In genomic region chr17:38751144-38751802, GRCh38 we compare ENCODE assay signal across 1 cellular context.
TF ChIP-seq lines count a peak whose summit lies in the region.

No MANE protein-coding gene starts in this region.

TF ChIP-seq in K562, 482 proteins besides CTCF, POLR2A, EP300 and RAD21 (continued from another document and continues in another):
- TF ChIP-seq MCM2 (IDR thresholded peaks at IDR 0.05; ENCODE audit: low read depth) (no peak), ZNF124 (CRISPR knock-in tag; IDR thresholded peaks at IDR 0.05) (no peak), E2F5 (CRISPR knock-in tag; IDR thresholded peaks at IDR 0.05) (no peak), CSDE1 (IDR thresholded peaks at IDR 0.05) (peak; percentile 38 to 80; a peak in 3 of 4 replicates), XRCC4 (IDR thresholded peaks at IDR 0.05; ENCODE audit: extremely low read depth, insufficient read depth, insufficient read length) (no peak), TEAD2 (tag; IDR thresholded peaks at IDR 0.05) (no peak), HNRNPH1 (optimal IDR thresholded peaks at IDR 0.05; ENCODE audit: low read depth, low read length) (no peak), ARID1B (IDR thresholded peaks at IDR 0.05) (peak; percentile 20; the same call in 1 of the 2 replicates), EZH2 (IDR thresholded peaks at IDR 0.05; ENCODE audit: borderline replicate concordance, low read depth, low read length) (no peak), CAMTA2 (CRISPR knock-in tag; conservative IDR thresholded peaks at IDR 0.05) (no peak), CREBBP (IDR thresholded peaks at IDR 0.05; ENCODE audit: low read depth, low read length) (no peak), ZBTB49 (CRISPR knock-in tag; IDR thresholded peaks at IDR 0.05; ENCODE audit: borderline replicate concordance) (no peak), NUFIP1 (IDR thresholded peaks at IDR 0.05; ENCODE audit: partially characterized antibody) (no peak), BACH1 (tag; IDR thresholded peaks at IDR 0.05) (no peak), GTF3C2 (IDR thresholded peaks at IDR 0.05; ENCODE audit: borderline replicate concordance, extremely low read depth, insufficient read length) (no peak), CBX1 (IDR thresholded peaks at IDR 0.05; ENCODE audit: low read depth) (no peak), HMG20A (CRISPR knock-in tag; conservative IDR thresholded peaks at IDR 0.05) (no peak), ZNF436 (CRISPR knock-in tag; IDR thresholded peaks at IDR 0.05) (no peak), XRCC5 (IDR thresholded peaks at IDR 0.05; ENCODE audit: low read depth, low read length) (no peak), ZNF134 (CRISPR knock-in tag; conservative IDR thresholded peaks at IDR 0.05) (no peak), DMBX1 (CRISPR knock-in tag; IDR thresholded peaks at IDR 0.05; ENCODE audit: borderline replicate concordance) (0 out of 2 replicates have a peak, but pooled peaks have one; percentile 12), NBN (IDR thresholded peaks at IDR 0.05; ENCODE audit: low read depth) (no peak; the same call in 1 of the 2 replicates), TAF1 (IDR thresholded peaks at IDR 0.05; ENCODE audit: control insufficient read depth, extremely low read depth, insufficient read depth, low read length, severe bottlenecking) (no peak), RB1 (IDR thresholded peaks at IDR 0.05; ENCODE audit: low read depth) (no peak), MGA (IDR thresholded peaks at IDR 0.05) (no peak), NFATC3 (IDR thresholded peaks at IDR 0.05) (no peak), VEZF1 (CRISPR knock-in tag; IDR thresholded peaks at IDR 0.05) (no peak; the same call in 1 of the 2 replicates), CBFA2T3 (IDR thresholded peaks at IDR 0.05) (no peak), ZNF77 (CRISPR knock-in tag; IDR thresholded peaks at IDR 0.05) (no peak), YY1 (IDR thresholded peaks at IDR 0.05; ENCODE audit: borderline replicate concordance in 1 of 3, control insufficient read depth in 1 of 3, extremely low read depth in 1 of 3, insufficient read depth in 3 of 3, insufficient read length in 1 of 3, insufficient replicate concordance in 2 of 3, low read depth in 1 of 3, low read length in 2 of 3) (no peak), ATF4 (CRISPR knock-in tag; IDR thresholded peaks at IDR 0.05) (no peak), PURB (CRISPR knock-in tag; IDR thresholded peaks at IDR 0.05; ENCODE audit: low read depth) (no peak), RCOR1 (IDR thresholded peaks at IDR 0.05; ENCODE audit: borderline replicate concordance in 1 of 2, low read depth in 2 of 2, low read length in 2 of 2) (no peak), HMG20B (CRISPR knock-in tag; IDR thresholded peaks at IDR 0.05) (no peak)
